Comparison of ENCODE assay signal across 8 cellular contexts in the genomic region with DNA sequence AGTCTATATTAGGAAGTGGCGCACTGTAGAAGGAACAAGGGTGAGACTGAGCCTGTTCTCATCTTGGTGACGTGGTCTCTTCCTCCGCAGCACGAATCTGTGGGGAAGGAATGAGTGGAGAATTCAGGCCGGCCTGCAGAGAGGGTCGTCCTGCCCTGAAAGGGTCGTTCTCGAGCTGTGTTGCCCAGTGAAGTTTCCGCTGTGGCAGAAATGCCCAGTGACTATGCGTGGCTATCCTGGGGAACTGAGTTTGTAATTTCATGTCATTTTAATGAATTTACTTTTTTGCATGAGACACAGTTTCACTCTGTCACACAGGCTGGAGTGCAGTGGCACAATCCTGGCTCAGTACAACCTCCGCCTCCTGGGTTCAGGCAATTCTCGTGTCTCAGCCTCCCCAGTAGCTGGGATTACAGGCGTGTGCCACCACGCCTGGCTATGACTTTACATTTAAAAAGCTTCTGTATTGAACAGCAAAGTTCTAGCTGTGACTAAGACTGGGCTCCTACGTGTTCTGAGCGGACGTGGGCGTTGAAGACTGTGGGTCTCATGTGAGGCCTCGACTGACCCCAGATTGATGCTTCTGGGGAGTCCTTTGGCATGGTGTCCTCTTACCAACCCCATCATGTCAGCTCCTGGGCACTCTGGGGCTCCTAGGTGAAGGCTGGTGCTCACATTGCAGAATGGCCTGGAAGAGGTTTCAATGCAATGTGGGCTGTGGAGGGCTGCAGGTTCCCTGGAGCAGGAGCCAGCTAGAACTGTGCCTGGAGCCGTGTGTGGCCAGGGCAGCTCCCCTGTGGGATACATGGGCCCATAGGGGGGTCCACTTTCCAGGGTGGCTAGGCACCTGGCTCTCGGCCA. TPM values are rescaled to one million over a fixed set of nuclear protein-coding genes. Genes with fewer than 3 reads are reported as not detected.
A peak's percentile ranks its signal among the peaks of the same experiment; 100 is the strongest.
DNase-seq lines count a peak whose midpoint lies in the region; ATAC-seq and TF ChIP-seq lines count a peak whose summit lies in the region.

No MANE protein-coding gene starts in this region.

- H3K4me1 ChIP-seq in cardiac muscle cell (ENCODE audit: low read depth) (peaks cover 43% of the 10 kb centered on the region), muscle layer of duodenum (ENCODE audit: control insufficient read depth in 1 of 2, insufficient read depth in 2 of 2, low read length in 2 of 2) (peaks cover 24 to 52% of the 10 kb centered on the region in 2 donors)

- H3K27me3 ChIP-seq in cardiac muscle cell (no peaks in the 10 kb centered on the region), muscle layer of duodenum (ENCODE audit: low read depth, low read length) (no peaks in the 10 kb centered on the region)

- no peak for ATAC-seq in Right ventricle myocardium superior (ENCODE audit: poor library complexity)
- ATAC-seq in central memory CD8-positive, alpha-beta T cell (replicated peaks; ENCODE audit: extremely low read depth, poor library complexity, severe bottlenecking) = no peak
- no peak for ATAC-seq in GM21786 (IDR thresholded peaks at IDR 0.05; ENCODE audit: unreplicated experiment)

- H3K27me3 Mint-ChIP-seq in central memory CD8-positive, alpha-beta T cell = no peaks in the 10 kb centered on the region
- no peaks in the 10 kb centered on the region for H3K27me3 Mint-ChIP-seq in type B pancreatic cell

- H3K36me3 Mint-ChIP-seq in central memory CD8-positive, alpha-beta T cell (ENCODE audit: insufficient read depth) = peaks cover 18% of the 10 kb centered on the region
- H3K36me3 Mint-ChIP-seq in type B pancreatic cell = peaks cover 8% of the 10 kb centered on the region

- H3K9me3 Mint-ChIP-seq in central memory CD8-positive, alpha-beta T cell = no peaks in the 10 kb centered on the region
- H3K9me3 Mint-ChIP-seq in type B pancreatic cell = no peaks in the 10 kb centered on the region

- peaks cover 41% of the 10 kb centered on the region for H3K4me1 Mint-ChIP-seq in central memory CD8-positive, alpha-beta T cell
- peaks cover 56% of the 10 kb centered on the region for H3K4me1 Mint-ChIP-seq in type B pancreatic cell (ENCODE audit: unreplicated experiment)

- H3K36me3 ChIP-seq in cardiac muscle cell (peaks cover 6% of the 10 kb centered on the region), muscle layer of duodenum (ENCODE audit: control insufficient read depth in 1 of 2, insufficient read depth in 2 of 2, low read length in 2 of 2) (peaks cover 20 to 23% of the 10 kb centered on the region in 2 donors)

- H3K4me3 ChIP-seq in cardiac muscle cell = no peak overlapping the region
- peak overlapping the region; percentile 70 to 84 for H3K4me3 ChIP-seq in muscle layer of duodenum (ENCODE audit: low read depth in 1 of 2, low read length in 2 of 2)
- H3K4me3 ChIP-seq in foreskin fibroblast (ENCODE audit: low read depth in 1 of 2, low read length in 2 of 2) = peak overlapping the region in 1 of 2 donors; percentile 62

- H3K9me3 ChIP-seq in cardiac muscle cell (ENCODE audit: low read depth) = no peaks in the 10 kb centered on the region
- no peaks in the 10 kb centered on the region for H3K9me3 ChIP-seq in muscle layer of duodenum (ENCODE audit: control insufficient read depth in 1 of 2, low read length in 2 of 2)

- no peak for DNase-seq in cardiac muscle cell (ENCODE audit: low read depth in 1 of 2, low spot score in 1 of 2)
- DNase-seq in Right ventricle myocardium superior = no peak
- DNase-seq in central memory CD8-positive, alpha-beta T cell (ENCODE audit: low spot score in 2 of 2) = no peak
- no peak for DNase-seq in type B pancreatic cell (ENCODE audit: extremely low spot score, unreplicated experiment)
- DNase-seq in foreskin fibroblast = no peak
- DNase-seq in T-helper 9 cell = no peak

- TF ChIP-seq CTCF in cardiac muscle cell (IDR thresholded peaks at IDR 0.05; ENCODE audit: low read depth, low read length) = no peak
- no peak for TF ChIP-seq CTCF in type B pancreatic cell (conservative IDR thresholded peaks at IDR 0.05)
- no peak for TF ChIP-seq CTCF in foreskin fibroblast (IDR thresholded peaks at IDR 0.05; ENCODE audit: low read depth, low read length)

- H3K4me3 Mint-ChIP-seq in central memory CD8-positive, alpha-beta T cell = no peak overlapping the region
- H3K4me3 Mint-ChIP-seq in type B pancreatic cell = peak overlapping the region; percentile 28

- H3K27ac ChIP-seq in cardiac muscle cell = peak overlapping the region; percentile 100
- H3K27ac ChIP-seq in muscle layer of duodenum (ENCODE audit: low read length) = peak overlapping the region; percentile 93

- peak overlapping the region; percentile 13 for H3K27ac Mint-ChIP-seq in central memory CD8-positive, alpha-beta T cell (ENCODE audit: low read depth)
- peak overlapping the region; percentile 100 for H3K27ac Mint-ChIP-seq in type B pancreatic cell

- intact Hi-C loops in Right ventricle myocardium superior (cut with DNase I) = no loop called here

RNA-seq across cellular contexts. Expression of gene SLC25A25, which starts 29.4 kb away (rescaled TPM):
- 13.0 and 15.8 TPM in 2 replicates for total RNA-seq in cardiac muscle cell
- polyA plus RNA-seq in cardiac muscle cell = 9.1 and 9.8 TPM in 2 replicates
- 5.0 TPM for total RNA-seq in Right ventricle myocardium superior
- total RNA-seq in type B pancreatic cell (ENCODE audit: low replicate concordance) = 19.1 and 39.0 TPM in 2 replicates

RNA-seq across cellular contexts. Expression of gene PTGES2, which starts 30.1 kb away (rescaled TPM):
- total RNA-seq in cardiac muscle cell (132 and 141 TPM in 2 replicates), Right ventricle myocardium superior (155 TPM), type B pancreatic cell (ENCODE audit: low replicate concordance) (67.2 and 85.0 TPM in 2 replicates)
- 206 and 240 TPM in 2 replicates for polyA plus RNA-seq in cardiac muscle cell

RNA-seq across cellular contexts. Expression of gene NAIF1, which starts 30.3 kb away (rescaled TPM):
- total RNA-seq in cardiac muscle cell = 9.4 and 15.2 TPM in 2 replicates
- polyA plus RNA-seq in cardiac muscle cell = 6.9 and 10.9 TPM in 2 replicates
- 4.5 TPM for total RNA-seq in Right ventricle myocardium superior
- total RNA-seq in type B pancreatic cell (ENCODE audit: low replicate concordance) = 6.7 and 10.3 TPM in 2 replicates

RNA-seq across cellular contexts. Expression of gene LCN2, which starts 51.9 kb away (rescaled TPM):
- total RNA-seq in cardiac muscle cell (not detected in 2 replicates), Right ventricle myocardium superior (not detected), type B pancreatic cell (ENCODE audit: low replicate concordance) (10.7 and 12.4 TPM in 2 replicates)
- polyA plus RNA-seq in cardiac muscle cell = 1.2 TPM in 1 of 2 replicates, not detected in the other
